Comparison of ENCODE assay signal across 8 cellular contexts in the genomic region with DNA sequence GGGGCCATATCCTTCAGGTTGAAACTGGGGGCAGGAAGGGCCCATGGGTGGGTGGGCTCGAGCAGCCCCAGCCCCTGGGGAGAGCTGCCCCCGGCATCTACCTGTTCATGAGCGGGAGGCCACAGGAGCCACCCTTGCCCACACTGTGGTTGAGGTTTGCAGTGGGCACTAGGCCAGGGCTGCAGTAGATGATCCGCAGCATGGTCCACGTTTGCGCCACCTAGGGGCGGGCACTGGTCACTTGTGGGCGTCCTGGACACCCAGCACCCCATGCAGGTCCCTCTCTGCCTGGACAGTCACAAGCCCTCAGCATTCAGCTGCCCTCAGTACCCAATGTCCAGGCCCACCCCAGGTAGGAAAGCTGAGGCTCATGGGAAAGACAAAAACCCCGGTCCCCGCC. TPM values are rescaled to one million over a fixed set of nuclear protein-coding genes. Genes with fewer than 3 reads are reported as not detected.
DNase-seq lines count a peak whose midpoint lies in the region; ATAC-seq and TF ChIP-seq lines count a peak whose summit lies in the region.

No MANE protein-coding gene starts in this region.

- H3K9me3 ChIP-seq in heart left ventricle (no peaks in the 10 kb centered on the region), PC-3 (ENCODE audit: low read length) (no peaks in the 10 kb centered on the region), upper lobe of right lung (no peaks in the 10 kb centered on the region)

- H3K9me2 ChIP-seq in PC-3 (replicated peaks; ENCODE audit: low read length): no peaks in the 10 kb centered on the region

- H3K79me2 ChIP-seq in PC-3 (ENCODE audit: low read length): peaks cover 41% of the 10 kb centered on the region

- intact Hi-C loops in heart left ventricle (cut with DNase I) (no loop called here), Right ventricle myocardium superior (cut with DNase I) (no loop called here), PC-3 (cut with micrococcal nuclease) (no loop called here), upper lobe of right lung (cut with DNase I) (no loop called here)

- no TSS peak for BruUV-seq in PC-3 (replicated peaks; lab: Mats Ljungman, UMichigan)

- H3K4me1 ChIP-seq in heart left ventricle (peaks cover 14 to 76% (median 57%) of the 10 kb centered on the region in 12 donors), PC-3 (ENCODE audit: insufficient read depth, low read length) (peaks cover 34% of the 10 kb centered on the region), upper lobe of right lung (peaks cover 53% of the 10 kb centered on the region)

- no peak for TF ChIP-seq POLR2A in heart left ventricle (IDR thresholded peaks at IDR 0.05)

- H3K27me3 ChIP-seq in heart left ventricle (no peaks in the 10 kb centered on the region), PC-3 (ENCODE audit: low read length) (no peaks in the 10 kb centered on the region), upper lobe of right lung (no peaks in the 10 kb centered on the region)

- WGBS in heart left ventricle, 4 donors: 65 to 93% (median 70%) methylated on average over 2 to 10 of the region's 10 CpGs

- peaks cover 0 to 41% (median 24%) of the 10 kb centered on the region in 9 donors for H3K36me3 ChIP-seq in heart left ventricle
- H3K36me3 ChIP-seq in PC-3 (ENCODE audit: low read depth, low read length): peaks cover 6% of the 10 kb centered on the region
- H3K36me3 ChIP-seq in upper lobe of right lung: peaks cover 17% of the 10 kb centered on the region

- no peak for ATAC-seq in heart left ventricle
- ATAC-seq in Right ventricle myocardium superior (ENCODE audit: poor library complexity): no peak
- no peak for ATAC-seq in PC-3
- ATAC-seq in upper lobe of right lung: peak; percentile 1
- ATAC-seq in HG03196 (IDR thresholded peaks at IDR 0.05; ENCODE audit: unreplicated experiment): no peak
- ATAC-seq in GM18867 (IDR thresholded peaks at IDR 0.05; ENCODE audit: unreplicated experiment): no peak

- no peak overlapping the region for H3K27ac ChIP-seq in heart left ventricle
- no peak overlapping the region for H3K27ac ChIP-seq in PC-3 (ENCODE audit: low read length)
- H3K27ac ChIP-seq in upper lobe of right lung: no peak overlapping the region

- H3F3A ChIP-seq in PC-3 (ENCODE audit: low read length, unreplicated experiment): no peaks in the 10 kb centered on the region

- no peak overlapping the region for H2AFZ ChIP-seq in PC-3 (ENCODE audit: low read length)

- H3K4me3 ChIP-seq in heart left ventricle (no peak overlapping the region), PC-3 (ENCODE audit: low read length) (no peak overlapping the region), epithelial cell of proximal tubule (ENCODE audit: low read depth, low read length) (no peak overlapping the region), upper lobe of right lung (no peak overlapping the region)

- H3K4me2 ChIP-seq in PC-3 (ENCODE audit: low read length): no peak overlapping the region

- CTCF ChIA-PET in PC-3 (lab: Charles Lee): no interaction called here

- DNase-seq in heart left ventricle: no peak
- no peak for DNase-seq in Right ventricle myocardium superior
- DNase-seq in PC-3: peak; percentile 40
- DNase-seq in epithelial cell of proximal tubule (ENCODE audit: low read depth): no peak
- no peak for DNase-seq in upper lobe of right lung
- no peak for DNase-seq in stimulated activated CD4-positive, alpha-beta T cell treated with anti-CD3 and anti-CD28 coated beads, Interleukin-12 subunit alpha, Interleukin-12 subunit beta, amount 100 ng/mL, for 4 hours

- POLR2A ChIA-PET in PC-3 (lab: Charles Lee; ENCODE audit: unreplicated experiment): no interaction called here

- H4K20me1 ChIP-seq in PC-3 (ENCODE audit: low read length): peaks cover 10% of the 10 kb centered on the region; the same call in 1 of the 2 replicates

- TF ChIP-seq CTCF in heart left ventricle (IDR thresholded peaks at IDR 0.05) (peak in 7 of 12 donors; percentile 13 to 41 (median 34)), PC-3 (conservative IDR thresholded peaks at IDR 0.05; ENCODE audit: low read depth, low read length) (peak; percentile 57), epithelial cell of proximal tubule (conservative IDR thresholded peaks at IDR 0.05; ENCODE audit: low read depth, low read length) (peak; percentile 61), upper lobe of right lung (IDR thresholded peaks at IDR 0.05) (peak; percentile 41)

- H3K9ac ChIP-seq in PC-3 (ENCODE audit: low read length): no peak overlapping the region

RNA-seq across cellular contexts. Expression of gene JMJD8, which starts 1.8 kb away (rescaled TPM):
- total RNA-seq in heart left ventricle (100 to 1,000 TPM in 1 of 9 donors, 10 to 100 TPM in 8; 37.5 to 103 (median 44.1) TPM), Right ventricle myocardium superior (42.4 TPM), PC-3 (2014; rRNA removed) (81.3 and 90.5 TPM in 2 replicates), epithelial cell of proximal tubule (65.6 and 98.0 TPM in 2 replicates), upper lobe of right lung (51.3 TPM)
- 10 to 100 TPM; 36.2 to 66.6 TPM for polyA plus RNA-seq in heart left ventricle

RNA-seq across cellular contexts. Expression of gene WDR24, which starts 4.2 kb away (rescaled TPM):
- total RNA-seq in heart left ventricle: 10 to 100 TPM in 4 of 9 donors, 1 to 10 TPM in 5; 7.0 to 16.6 (median 9.2) TPM
- 10 to 100 TPM in 1 of 2 donors, 1 to 10 TPM in 1; 5.6 to 10.5 TPM for polyA plus RNA-seq in heart left ventricle
- 7.6 TPM for total RNA-seq in Right ventricle myocardium superior
- 9.5 and 12.7 TPM in 2 replicates for total RNA-seq in PC-3 (2014; rRNA removed)
- total RNA-seq in epithelial cell of proximal tubule: 10.1 and 16.3 TPM in 2 replicates
- total RNA-seq in upper lobe of right lung: 12.9 TPM

RNA-seq across cellular contexts. Expression of gene STUB1, which starts 5.8 kb away (rescaled TPM):
- total RNA-seq in heart left ventricle (100 to 1,000 TPM in 8 of 9 donors, 10 to 100 TPM in 1; 93.7 to 198 (median 116) TPM), Right ventricle myocardium superior (126 TPM), PC-3 (2014; rRNA removed) (152 and 226 TPM in 2 replicates), epithelial cell of proximal tubule (158 and 202 TPM in 2 replicates), upper lobe of right lung (98.9 TPM)
- 100 to 1,000 TPM; 107 to 159 TPM for polyA plus RNA-seq in heart left ventricle

RNA-seq across cellular contexts. Expression of gene RHBDL1, which starts 10.5 kb away (rescaled TPM):
- total RNA-seq in heart left ventricle (1 to 10 TPM in 7 of 9 donors, under 1 TPM in 2; 0.72 to 2.7 (median 1.8) TPM), Right ventricle myocardium superior (2.0 TPM), PC-3 (2014; rRNA removed) (1.7 and 3.7 TPM in 2 replicates), epithelial cell of proximal tubule (0.43 and 1.2 TPM in 2 replicates), upper lobe of right lung (2.0 TPM)
- polyA plus RNA-seq in heart left ventricle: 1 to 10 TPM in 1 of 2 donors, under 1 TPM in 1; 0.19 to 3.6 TPM

RNA-seq across cellular contexts. Expression of gene RHOT2, which starts 18.0 kb away (rescaled TPM):
- total RNA-seq in heart left ventricle: 100 to 1,000 TPM in 1 of 9 donors, 10 to 100 TPM in 8; 33.7 to 102 (median 83.5) TPM
- 100 to 1,000 TPM in 1 of 2 donors, 10 to 100 TPM in 1; 77.2 to 143 TPM for polyA plus RNA-seq in heart left ventricle
- 81.9 TPM for total RNA-seq in Right ventricle myocardium superior
- total RNA-seq in PC-3 (2014; rRNA removed): 93.0 and 100 TPM in 2 replicates
- 73.8 and 85.8 TPM in 2 replicates for total RNA-seq in epithelial cell of proximal tubule
- total RNA-seq in upper lobe of right lung: 92.5 TPM
